ENCODE assay signal across 18 cellular contexts in the genomic region with DNA sequence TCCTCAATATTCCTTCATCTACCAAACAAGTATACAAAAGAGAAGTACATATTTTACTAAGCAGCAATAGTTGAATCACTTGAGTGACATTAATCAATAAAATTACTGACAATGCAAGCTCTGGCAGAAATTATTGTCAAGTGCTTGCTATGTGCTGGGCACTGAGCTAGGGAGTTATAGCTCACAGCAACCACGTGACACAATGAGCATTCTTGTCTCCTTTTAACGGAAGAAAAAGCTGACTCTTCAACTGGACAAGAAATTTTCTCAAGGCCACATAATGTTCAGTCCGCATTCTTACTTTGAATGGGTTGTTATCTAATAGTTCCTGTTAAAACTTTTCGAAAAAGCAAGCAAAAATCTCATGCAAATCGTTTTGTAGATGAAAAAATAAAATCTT.
DNase-seq lines count a peak whose midpoint lies in the region; ATAC-seq and TF ChIP-seq lines count a peak whose summit lies in the region.
"Had no signal": no experiment of that assay in that cellular context is flagged by ENCODE, and none has a peak within 500 bp of the region (broad histone marks: within the 10 kb centered on the region; RNA-seq: fewer than 3 reads in every experiment).

No MANE protein-coding gene starts in this region.

- H3K27me3 ChIP-seq in mesenchymal stem cell (ENCODE audit: control insufficient read depth in 1 of 2, insufficient read depth in 1 of 2, low read length in 2 of 2) (no peaks in the 10 kb centered on the region), smooth muscle cell (ENCODE audit: low read depth) (no peaks in the 10 kb centered on the region)
- H3K27me3 ChIP-seq: MG63, SJCRH30 had no signal

- ATAC-seq in effector memory CD8-positive, alpha-beta T cell (replicated peaks) = no peak

- H3K9ac ChIP-seq in mesenchymal stem cell (ENCODE audit: low read length) (no peak overlapping the region), smooth muscle cell (ENCODE audit: low read depth) (no peak overlapping the region)

- no peak overlapping the region for H3K4me3 Mint-ChIP-seq in HFFc6
- H3K4me3 Mint-ChIP-seq in effector memory CD8-positive, alpha-beta T cell = no peak overlapping the region

- no peak overlapping the region for H2BK5ac ChIP-seq in mesenchymal stem cell (ENCODE audit: low read depth, low read length, poor library complexity, severe bottlenecking)

- WGBS in mesenchymal stem cell = 48% methylated on average over 4 of the region's 5 CpGs
- WGBS in smooth muscle cell (ENCODE audit: low lambda C conversion rate) = 46% methylated on average over 5 of the region's 5 CpGs

- H3K4me1 ChIP-seq in mesenchymal stem cell (ENCODE audit: control insufficient read depth, insufficient read depth, low read depth, low read length) (peaks cover 9% of the 10 kb centered on the region), smooth muscle cell (ENCODE audit: low read depth) (peaks cover 44% of the 10 kb centered on the region)

- H3K9me3 ChIP-seq in mesenchymal stem cell (ENCODE audit: control insufficient read depth, low read length) (no peaks in the 10 kb centered on the region), smooth muscle cell (replicated peaks; ENCODE audit: low read depth) (no peaks in the 10 kb centered on the region)
- H3K9me3 ChIP-seq: Caco-2, MG63, SJCRH30 had no signal

- H3K36me3 Mint-ChIP-seq in HFFc6 (ENCODE audit: low read depth) = no peaks in the 10 kb centered on the region
- H3K36me3 Mint-ChIP-seq in effector memory CD8-positive, alpha-beta T cell (ENCODE audit: insufficient read depth) = peaks cover 2% of the 10 kb centered on the region

- H2BK120ac ChIP-seq in mesenchymal stem cell (ENCODE audit: low read depth, low read length) = no peak overlapping the region

- peaks cover 16% of the 10 kb centered on the region; the same call in 1 of the 2 replicates for H3K4me1 Mint-ChIP-seq in HFFc6 (ENCODE audit: low read depth)
- no peaks in the 10 kb centered on the region for H3K4me1 Mint-ChIP-seq in effector memory CD8-positive, alpha-beta T cell (ENCODE audit: low read depth in 2 of 2)

- H3K18ac ChIP-seq in mesenchymal stem cell (ENCODE audit: low read depth in 1 of 2, low read length in 2 of 2) = no peak overlapping the region

- no peak overlapping the region for H4K91ac ChIP-seq in mesenchymal stem cell (ENCODE audit: low read length)

- H3K79me1 ChIP-seq in mesenchymal stem cell (replicated peaks; ENCODE audit: low read length, poor library complexity, severe bottlenecking) = no peaks in the 10 kb centered on the region

- no peaks in the 10 kb centered on the region for H4K20me1 ChIP-seq in smooth muscle cell (ENCODE audit: low read depth)

- H3K14ac ChIP-seq in mesenchymal stem cell (ENCODE audit: low read length in 2 of 2) = no peak overlapping the region

- H3K4ac ChIP-seq in mesenchymal stem cell (ENCODE audit: low read depth in 1 of 2, low read length in 2 of 2) = no peak overlapping the region

- H2BK12ac ChIP-seq in mesenchymal stem cell (ENCODE audit: low read length in 2 of 2) = no peak overlapping the region

- no peak overlapping the region for H2AFZ ChIP-seq in mesenchymal stem cell (ENCODE audit: low read depth, low read length)
- H2AFZ ChIP-seq in smooth muscle cell (ENCODE audit: low read depth) = peak overlapping the region; percentile 22

- TF ChIP-seq CTCF in HFFc6 (IDR thresholded peaks at IDR 0.05) (no peak), smooth muscle cell (IDR thresholded peaks at IDR 0.05; ENCODE audit: borderline replicate concordance, insufficient read depth, poor library complexity, severe bottlenecking) (no peak)

- H3K36me3 ChIP-seq in mesenchymal stem cell (ENCODE audit: control insufficient read depth in 1 of 2, insufficient read depth in 2 of 2, low read depth in 1 of 2, low read length in 2 of 2) (no peaks in the 10 kb centered on the region), smooth muscle cell (ENCODE audit: low read depth) (no peaks in the 10 kb centered on the region)
- H3K36me3 ChIP-seq: MG63, SJCRH30 had no signal

- no peak overlapping the region for H3K4me3 ChIP-seq in mesenchymal stem cell (ENCODE audit: insufficient read depth in 1 of 2, low read depth in 1 of 2, low read length in 2 of 2)
- no peak overlapping the region for H3K4me3 ChIP-seq in smooth muscle cell
- H3K4me3 ChIP-seq: MG63, SJCRH30 had no signal

- H3K79me2 ChIP-seq in smooth muscle cell (ENCODE audit: low read depth) = no peaks in the 10 kb centered on the region

- H3K27ac Mint-ChIP-seq in HFFc6 = peak overlapping the region; percentile 13; the same call in 1 of the 2 replicates
- no peak overlapping the region for H3K27ac Mint-ChIP-seq in effector memory CD8-positive, alpha-beta T cell

- peaks cover 15% of the 10 kb centered on the region for H3F3A ChIP-seq in smooth muscle cell (ENCODE audit: low read depth)

- no peak overlapping the region for H4K8ac ChIP-seq in mesenchymal stem cell (ENCODE audit: low read length)

- peaks cover 9% of the 10 kb centered on the region for H3K9me3 Mint-ChIP-seq in HFFc6
- H3K9me3 Mint-ChIP-seq in effector memory CD8-positive, alpha-beta T cell = peaks cover 0 to 11% of the 10 kb centered on the region in 2 donors

- no peak overlapping the region for H2BK15ac ChIP-seq in mesenchymal stem cell (ENCODE audit: low read depth, poor library complexity, severe bottlenecking)

- H3K27ac ChIP-seq in mesenchymal stem cell (ENCODE audit: low read length, poor library complexity, severe bottlenecking) (peak overlapping the region; percentile 76), smooth muscle cell (ENCODE audit: low read depth) (peak overlapping the region; percentile 68)
- H3K27ac ChIP-seq: SJCRH30 had no signal

- H3K4me2 ChIP-seq in mesenchymal stem cell (ENCODE audit: low read length, poor library complexity, severe bottlenecking) = no peak overlapping the region
- peak overlapping the region; percentile 53 for H3K4me2 ChIP-seq in smooth muscle cell

- DNase-seq in HFFc6 (no peak), astrocyte of the hippocampus (ENCODE audit: low read depth, low spot score) (peak; percentile 28), mesenchymal stem cell (peak; percentile 71), smooth muscle cell (lab: John Stamatoyannopoulos, UW; ENCODE audit: unreplicated experiment) (no peak), GM19238 (ENCODE audit: insufficient read length, low spot score) (no peak), anterior cingulate cortex (lab: John Stamatoyannopoulos, UW) (no peak)
- DNase-seq in effector memory CD8-positive, alpha-beta T cell = no peak
- no peak for DNase-seq in activated T-cell treated with anti-CD3 and anti-CD28 coated beads, Interleukin-2, amount 50 U/mL, for 1 hour
- DNase-seq: ACHN, Caco-2, DMS153, H7, MG63, NCI-H1105 treated with DMSO at 0.1 percent for 48 hours, NCI-H1694 treated with DMSO at 0.1 percent for 48 hours, NCI-H2107, NCI-H526 treated with DMSO at 0.1 percent for 48 hours had no signal

- no peak overlapping the region for H3K23ac ChIP-seq in mesenchymal stem cell (ENCODE audit: low read length in 2 of 2)

- H2AK5ac ChIP-seq in mesenchymal stem cell (ENCODE audit: low read length, severe bottlenecking) = peak overlapping the region; percentile 53

- H3K27me3 Mint-ChIP-seq in HFFc6 (ENCODE audit: insufficient read depth) = no peaks in the 10 kb centered on the region
- no peaks in the 10 kb centered on the region for H3K27me3 Mint-ChIP-seq in effector memory CD8-positive, alpha-beta T cell

Comparison
In these comparisons a context has a peak if more than half of its experiments do, and no peak if none do; other contexts are left out.
1. DNase-seq: peak in astrocyte of the hippocampus (single experiment) and mesenchymal stem cell (single experiment); none in HFFc6 (single experiment), smooth muscle cell (single experiment), GM19238 (single experiment), effector memory CD8-positive, alpha-beta T cell (0 of 3), anterior cingulate cortex (0 of 58) and activated T-cell treated with anti-CD3 and anti-CD28 coated beads, Interleukin-2, amount 50 U/mL, for 1 hour (single experiment).